In the genomic region with DNA sequence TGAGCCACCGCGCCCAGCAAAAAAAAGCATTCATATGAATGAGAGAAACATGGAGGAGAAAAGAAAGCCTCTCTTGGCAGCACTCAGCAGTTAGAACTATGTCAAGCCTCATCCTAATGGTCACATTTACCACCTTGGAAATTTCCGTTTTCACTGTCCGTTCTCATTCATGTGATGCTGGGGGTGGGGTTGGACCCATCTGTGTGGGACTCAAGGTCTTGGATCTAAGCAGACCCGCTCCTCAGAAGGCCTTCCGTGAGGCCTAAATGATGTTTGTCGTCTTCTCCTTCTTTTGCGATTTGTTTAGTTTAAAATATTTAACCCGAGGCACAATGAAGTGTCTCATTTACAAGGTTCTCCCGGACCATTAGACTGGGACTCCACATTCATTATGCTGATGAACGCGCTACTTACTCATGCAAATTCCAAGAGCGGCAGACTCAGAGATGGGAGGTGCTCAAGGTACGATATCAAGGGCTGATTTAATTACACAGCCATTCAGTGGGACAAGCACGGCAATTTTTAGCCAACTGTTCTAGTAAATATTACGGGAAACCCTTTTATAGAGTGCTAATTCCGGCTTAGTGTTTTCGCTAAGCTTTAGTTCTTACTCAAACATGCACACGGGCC, we compare ENCODE assay signal across 9 cellular contexts.
A peak's percentile ranks its signal among the peaks of the same experiment; 100 is the strongest.
DNase-seq lines count a peak whose midpoint lies in the region; ATAC-seq, FAIRE-seq and TF ChIP-seq lines count a peak whose summit lies in the region.
"Had no signal": no experiment of that assay in that cellular context is flagged by ENCODE, and none has a peak within 500 bp of the region (broad histone marks: within the 10 kb centered on the region; RNA-seq: fewer than 3 reads in every experiment).

No MANE protein-coding gene starts in this region.

- peaks cover 30% of the 10 kb centered on the region for H3K4me1 Mint-ChIP-seq in HFFc6 (ENCODE audit: low read depth)
- peaks cover 45% of the 10 kb centered on the region for H3K4me1 Mint-ChIP-seq in central memory CD8-positive, alpha-beta T cell
- peaks cover 30 to 54% (median 48%) of the 10 kb centered on the region in 3 donors for H3K4me1 Mint-ChIP-seq in naive B cell

- H3K4me1 ChIP-seq in BLaER1 = peaks cover 37% of the 10 kb centered on the region

- no peak for TF ChIP-seq CTCF in HFFc6 (IDR thresholded peaks at IDR 0.05)

- H3K36me3 Mint-ChIP-seq in HFFc6 (ENCODE audit: low read depth) (no peaks in the 10 kb centered on the region), naive B cell (no peaks in the 10 kb centered on the region)
- H3K36me3 Mint-ChIP-seq in central memory CD8-positive, alpha-beta T cell (ENCODE audit: insufficient read depth) = peaks cover 19% of the 10 kb centered on the region

- H3K27me3 Mint-ChIP-seq in HFFc6 (ENCODE audit: insufficient read depth) (peaks cover 4% of the 10 kb centered on the region; the same call in 1 of the 2 replicates), naive B cell (peaks cover 0 to 4% (median 0%) of the 10 kb centered on the region in 3 donors)
- H3K27me3 Mint-ChIP-seq in central memory CD8-positive, alpha-beta T cell = no peaks in the 10 kb centered on the region

- H3K27me3 ChIP-seq in BLaER1 = no peaks in the 10 kb centered on the region

- DNase-seq in HFFc6 (peak; percentile 39), naive B cell (no peak), RCC 7860 (ENCODE audit: low spot score) (no peak)
- DNase-seq in central memory CD8-positive, alpha-beta T cell (ENCODE audit: low spot score in 2 of 2) = no peak

- H3K9me3 Mint-ChIP-seq in HFFc6 = no peaks in the 10 kb centered on the region
- H3K9me3 Mint-ChIP-seq in central memory CD8-positive, alpha-beta T cell = no peaks in the 10 kb centered on the region
- no peaks in the 10 kb centered on the region for H3K9me3 Mint-ChIP-seq in naive B cell
- H3K9me3 Mint-ChIP-seq: mesothelial cell of epicardium had no signal

- H3K4me3 Mint-ChIP-seq in HFFc6 (peak overlapping the region; percentile 90), naive B cell (peak overlapping the region; percentile 91 to 100 (median 96))
- peak overlapping the region; percentile 94 for H3K4me3 Mint-ChIP-seq in central memory CD8-positive, alpha-beta T cell

- H3K27ac Mint-ChIP-seq in HFFc6 = peak overlapping the region; percentile 82
- H3K27ac Mint-ChIP-seq in central memory CD8-positive, alpha-beta T cell (ENCODE audit: low read depth) = peak overlapping the region; percentile 100
- H3K27ac Mint-ChIP-seq in naive B cell = peak overlapping the region; percentile 98 to 99 (median 99)

- no peaks in the 10 kb centered on the region for H3K36me3 ChIP-seq in BLaER1

- peak overlapping the region; percentile 67 for H3K27ac ChIP-seq in BLaER1

- no peak for ATAC-seq in central memory CD8-positive, alpha-beta T cell (replicated peaks; ENCODE audit: extremely low read depth, poor library complexity, severe bottlenecking)
- ATAC-seq in naive B cell (ENCODE audit: low read depth in 2 of 2) = no peak
- no peak for ATAC-seq in GM21723 (IDR thresholded peaks at IDR 0.05; ENCODE audit: unreplicated experiment)
- ATAC-seq in GM18520 (IDR thresholded peaks at IDR 0.05; ENCODE audit: unreplicated experiment) = no peak
- ATAC-seq in HG02678 (IDR thresholded peaks at IDR 0.05; ENCODE audit: unreplicated experiment) = no peak

- peak overlapping the region; percentile 86 for H3K4me2 ChIP-seq in BLaER1

- H3K9ac ChIP-seq in BLaER1 = peak overlapping the region; percentile 74; the same call in 1 of the 2 replicates

- peaks cover 5% of the 10 kb centered on the region; the same call in 1 of the 2 replicates for H3K9me3 ChIP-seq in BLaER1

- no peak for FAIRE-seq in RCC 7860 (lab: Jason Lieb, UNC)

- H4K20me1 ChIP-seq in BLaER1 = no peaks in the 10 kb centered on the region

- H3K4me3 ChIP-seq in BLaER1 = peak overlapping the region; percentile 64
